Comparison of ENCODE assay signal across 8 cellular contexts in genomic region chr7:51150193-51150592, GRCh38.
"Had no signal": no experiment of that assay in that cellular context is flagged by ENCODE, and none has a peak within 500 bp of the region (broad histone marks: within the 10 kb centered on the region; RNA-seq: fewer than 3 reads in every experiment).

No MANE protein-coding gene starts in this region.

- FAIRE-seq: G401.6, GM12878, GM12891, GM12892, GM18507, GM19239 had no signal

- DNase-seq: GDM1, GF-D8 had no signal

- H3K4me3 ChIP-seq: GM12878 had no signal

- ATAC-seq: GM12878 had no signal
